Comparison of ENCODE assay signal across 9 cellular contexts in genomic region chr1:193143285-193143684, GRCh38. TPM values are rescaled to one million over a fixed set of nuclear protein-coding genes. Genes with fewer than 3 reads are reported as not detected.
DNase-seq lines count a peak whose midpoint lies in the region; ATAC-seq and TF ChIP-seq lines count a peak whose summit lies in the region.
"Had no signal": no experiment of that assay in that cellular context is flagged by ENCODE, and none has a peak within 500 bp of the region (broad histone marks: within the 10 kb centered on the region; RNA-seq: fewer than 3 reads in every experiment).

No MANE protein-coding gene starts in this region.

- DNase-seq in G401 (ENCODE audit: low spot score) (peak; percentile 14), NCI-H146 (lab: John Stamatoyannopoulos, UW) (peak; percentile 19), chondrocyte (ENCODE audit: low spot score) (no peak), neural crest cell (ENCODE audit: low read depth, low spot score) (no peak), suprapubic skin (ENCODE audit: low spot score in 2 of 2) (no peak)
- no peak for DNase-seq in stimulated activated CD4-positive, alpha-beta T cell treated with anti-CD3 and anti-CD28 coated beads, Interleukin-2, amount 100 ng/mL, for 48 hours
- DNase-seq: stimulated activated CD4-positive, alpha-beta T cell treated with anti-CD3 and anti-CD28 coated beads, Interleukin-15, amount 100 ng/mL, for 24 hours had no signal

- peaks cover 55% of the 10 kb centered on the region for H3K36me3 ChIP-seq in suprapubic skin

- peaks cover 13% of the 10 kb centered on the region for H3K4me1 Mint-ChIP-seq in chondrocyte (ENCODE audit: low read depth)
- peaks cover 7% of the 10 kb centered on the region for H3K4me1 Mint-ChIP-seq in neural crest cell

- H3K4me3 Mint-ChIP-seq in chondrocyte (ENCODE audit: unreplicated experiment) (no peak overlapping the region), neural crest cell (no peak overlapping the region)

- H3K27ac Mint-ChIP-seq in chondrocyte (ENCODE audit: unreplicated experiment) (no peak overlapping the region), neural crest cell (ENCODE audit: unreplicated experiment) (no peak overlapping the region)

- no peaks in the 10 kb centered on the region for H3K4me1 ChIP-seq in suprapubic skin

- peaks cover 27% of the 10 kb centered on the region for H3K36me3 Mint-ChIP-seq in chondrocyte (ENCODE audit: low read depth)
- H3K36me3 Mint-ChIP-seq in neural crest cell (ENCODE audit: low read depth), result peaks cover 23% of the 10 kb centered on the region

- in situ Hi-C loops in G401 (cut with HindIII; ENCODE audit: low sequenced_read_pairs), result no loop called here

- H3K9me3 Mint-ChIP-seq in chondrocyte (ENCODE audit: low read depth) (no peaks in the 10 kb centered on the region), neural crest cell (no peaks in the 10 kb centered on the region)

- no peak for TF ChIP-seq POLR2A in suprapubic skin (IDR thresholded peaks at IDR 0.05)

- no peak for TF ChIP-seq EP300 in suprapubic skin (IDR thresholded peaks at IDR 0.05)

- ATAC-seq in GM18858 (IDR thresholded peaks at IDR 0.05; ENCODE audit: unreplicated experiment) (no peak), GM18498 (IDR thresholded peaks at IDR 0.05; ENCODE audit: unreplicated experiment) (no peak)

- no peaks in the 10 kb centered on the region for H3K9me3 ChIP-seq in suprapubic skin

- H3K27me3 Mint-ChIP-seq in chondrocyte (ENCODE audit: low read depth) (no peaks in the 10 kb centered on the region), neural crest cell (ENCODE audit: low read depth) (no peaks in the 10 kb centered on the region)

- H3K27me3 ChIP-seq in suprapubic skin, result no peaks in the 10 kb centered on the region

- H3K27ac ChIP-seq in suprapubic skin, result no peak overlapping the region

- 83% methylated on average over 1 of the region's 1 CpG for WGBS in suprapubic skin

- TF ChIP-seq CTCF in chondrocyte (IDR thresholded peaks at IDR 0.05) (peak; percentile 85), neural crest cell (conservative IDR thresholded peaks at IDR 0.05) (peak; percentile 65), suprapubic skin (IDR thresholded peaks at IDR 0.05) (no peak)

- no peak overlapping the region for H3K4me3 ChIP-seq in suprapubic skin

RNA-seq across cellular contexts. Expression of gene CDC73, which starts 21.5 kb away (rescaled TPM):
- 15.2 and 16.9 TPM in 2 replicates for total RNA-seq in G401 (2014; rRNA removed; shearing (Covaris generic))
- total RNA-seq in chondrocyte (63.2 to 80.7 TPM (median 69.4 TPM) in 3 replicates), neural crest cell (50.4 and 50.5 TPM in 2 replicates), suprapubic skin (10 to 100 TPM; 17.0 to 30.0 (median 26.6) TPM)

RNA-seq across cellular contexts. Expression of gene GLRX2, which starts 38.1 kb away (rescaled TPM):
- 16.9 and 19.5 TPM in 2 replicates for total RNA-seq in G401 (2014; rRNA removed; shearing (Covaris generic))
- total RNA-seq in chondrocyte, result 27.6 to 33.1 TPM (median 31.1 TPM) in 3 replicates
- 18.3 and 20.5 TPM in 2 replicates for total RNA-seq in neural crest cell
- total RNA-seq in suprapubic skin, result 10 to 100 TPM in 1 of 4 donors, 1 to 10 TPM in 3; 4.7 to 11.1 (median 5.6) TPM

RNA-seq across cellular contexts. Expression of gene B3GALT2, which starts 43.1 kb away (rescaled TPM):
- not detected in 2 replicates for total RNA-seq in G401 (2014; rRNA removed; shearing (Covaris generic))
- total RNA-seq in chondrocyte (7.6 to 13.5 TPM (median 7.9 TPM) in 3 replicates), neural crest cell (0.66 and 0.84 TPM in 2 replicates), suprapubic skin (under 1 TPM in 1 of 4 donors, not detected in 3; 0.34 TPM)

Comparison
In these comparisons a context has a peak if more than half of its experiments do, and no peak if none do; other contexts are left out.
1. DNase-seq: peak in G401 (single experiment) and NCI-H146 (single experiment); none in chondrocyte (single experiment), neural crest cell (single experiment), stimulated activated CD4-positive, alpha-beta T cell treated with anti-CD3 and anti-CD28 coated beads, Interleukin-2, amount 100 ng/mL, for 48 hours (0 of 2) and suprapubic skin (0 of 2).
2. CTCF ChIP-seq: peak in chondrocyte (single experiment) and neural crest cell (single experiment); none in suprapubic skin (0 of 2).